Comparison of ENCODE assay signal across 1 cellular context in the genomic region with DNA sequence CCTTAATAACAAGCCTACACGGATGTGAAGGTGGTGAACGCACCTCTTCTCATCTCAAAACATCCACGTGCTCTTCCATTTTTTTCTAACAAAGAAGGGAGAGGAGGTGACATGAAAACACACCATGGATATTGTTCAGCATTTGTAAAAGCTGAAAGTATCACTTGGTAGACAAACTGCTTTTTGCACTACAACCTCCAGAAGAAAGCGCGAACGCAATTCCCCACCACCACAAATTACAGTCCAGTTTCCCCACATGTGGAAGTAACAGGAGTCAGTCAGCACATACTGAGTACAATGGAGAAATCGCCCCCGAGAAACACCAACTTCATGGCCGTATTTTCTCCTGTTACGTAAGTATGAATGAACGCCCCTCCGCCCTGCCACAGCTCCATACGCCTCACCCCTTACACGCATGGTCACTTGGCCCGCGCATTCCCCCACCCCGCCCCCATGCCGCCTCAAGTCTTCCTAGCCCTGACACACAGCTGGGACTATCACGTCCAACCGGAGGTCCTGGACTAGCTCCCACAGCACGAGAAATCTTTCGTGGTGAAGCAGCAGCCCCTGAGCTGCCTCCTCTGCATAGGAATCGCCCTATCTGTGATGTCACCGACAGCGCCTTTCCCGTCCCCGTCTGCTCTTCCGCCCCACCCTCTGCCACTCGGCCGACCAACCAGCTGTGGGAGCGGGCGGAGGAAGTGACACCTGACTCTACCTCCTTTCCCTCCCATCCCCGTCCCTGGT.
TF ChIP-seq lines count a peak whose summit lies in the region.
"Not testable (repeated sequence)": the region's sequence is repeated elsewhere in the genome, so short reads cannot be mapped to it uniquely, and the experiment has no call there.

No MANE protein-coding gene starts in this region.

TF ChIP-seq in K562, 482 proteins besides CTCF, POLR2A, EP300 and RAD21 (continued from another document and continues in another):
- TF ChIP-seq, protein P1, sequence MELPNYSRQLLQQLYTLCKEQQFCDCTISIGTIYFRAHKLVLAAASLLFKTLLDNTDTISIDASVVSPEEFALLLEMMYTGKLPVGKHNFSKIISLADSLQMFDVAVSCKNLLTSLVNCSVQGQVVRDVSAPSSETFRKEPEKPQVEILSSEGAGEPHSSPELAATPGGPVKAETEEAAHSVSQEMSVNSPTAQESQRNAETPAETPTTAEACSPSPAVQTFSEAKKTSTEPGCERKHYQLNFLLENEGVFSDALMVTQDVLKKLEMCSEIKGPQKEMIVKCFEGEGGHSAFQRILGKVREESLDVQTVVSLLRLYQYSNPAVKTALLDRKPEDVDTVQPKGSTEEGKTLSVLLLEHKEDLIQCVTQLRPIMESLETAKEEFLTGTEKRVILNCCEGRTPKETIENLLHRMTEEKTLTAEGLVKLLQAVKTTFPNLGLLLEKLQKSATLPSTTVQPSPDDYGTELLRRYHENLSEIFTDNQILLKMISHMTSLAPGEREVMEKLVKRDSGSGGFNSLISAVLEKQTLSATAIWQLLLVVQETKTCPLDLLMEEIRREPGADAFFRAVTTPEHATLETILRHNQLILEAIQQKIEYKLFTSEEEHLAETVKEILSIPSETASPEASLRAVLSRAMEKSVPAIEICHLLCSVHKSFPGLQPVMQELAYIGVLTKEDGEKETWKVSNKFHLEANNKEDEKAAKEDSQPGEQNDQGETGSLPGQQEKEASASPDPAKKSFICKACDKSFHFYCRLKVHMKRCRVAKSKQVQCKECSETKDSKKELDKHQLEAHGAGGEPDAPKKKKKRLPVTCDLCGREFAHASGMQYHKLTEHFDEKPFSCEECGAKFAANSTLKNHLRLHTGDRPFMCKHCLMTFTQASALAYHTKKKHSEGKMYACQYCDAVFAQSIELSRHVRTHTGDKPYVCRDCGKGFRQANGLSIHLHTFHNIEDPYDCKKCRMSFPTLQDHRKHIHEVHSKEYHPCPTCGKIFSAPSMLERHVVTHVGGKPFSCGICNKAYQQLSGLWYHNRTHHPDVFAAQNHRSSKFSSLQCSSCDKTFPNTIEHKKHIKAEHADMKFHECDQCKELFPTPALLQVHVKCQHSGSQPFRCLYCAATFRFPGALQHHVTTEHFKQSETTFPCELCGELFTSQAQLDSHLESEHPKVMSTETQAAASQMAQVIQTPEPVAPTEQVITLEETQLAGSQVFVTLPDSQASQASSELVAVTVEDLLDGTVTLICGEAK (IDR thresholded peaks at IDR 0.05), result 0 out of 2 replicates have a peak, but pooled peaks have one; percentile 41
- TF ChIP-seq, protein P1 (CRISPR knock-in tag; IDR thresholded peaks at IDR 0.05), result peak; percentile 27; the same call in 1 of the 2 replicates
- TF ChIP-seq, protein P2, sequence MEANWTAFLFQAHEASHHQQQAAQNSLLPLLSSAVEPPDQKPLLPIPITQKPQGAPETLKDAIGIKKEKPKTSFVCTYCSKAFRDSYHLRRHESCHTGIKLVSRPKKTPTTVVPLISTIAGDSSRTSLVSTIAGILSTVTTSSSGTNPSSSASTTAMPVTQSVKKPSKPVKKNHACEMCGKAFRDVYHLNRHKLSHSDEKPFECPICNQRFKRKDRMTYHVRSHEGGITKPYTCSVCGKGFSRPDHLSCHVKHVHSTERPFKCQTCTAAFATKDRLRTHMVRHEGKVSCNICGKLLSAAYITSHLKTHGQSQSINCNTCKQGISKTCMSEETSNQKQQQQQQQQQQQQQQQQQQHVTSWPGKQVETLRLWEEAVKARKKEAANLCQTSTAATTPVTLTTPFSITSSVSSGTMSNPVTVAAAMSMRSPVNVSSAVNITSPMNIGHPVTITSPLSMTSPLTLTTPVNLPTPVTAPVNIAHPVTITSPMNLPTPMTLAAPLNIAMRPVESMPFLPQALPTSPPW (CRISPR knock-in tag; IDR thresholded peaks at IDR 0.05), result peak; percentile 39
- peak; percentile 69; the same call in 1 of the 2 replicates for TF ChIP-seq HNRNPUL1 (IDR thresholded peaks at IDR 0.05; ENCODE audit: low read length)
- not testable (repeated sequence) for TF ChIP-seq ATF1 (CRISPR knock-in tag; IDR thresholded peaks at IDR 0.05)
- peak; percentile 94 for TF ChIP-seq ATF1 (tag; IDR thresholded peaks at IDR 0.05)
- TF ChIP-seq MTA1 (IDR thresholded peaks at IDR 0.05; ENCODE audit: borderline replicate concordance), result peak; percentile 64; the same call in 1 of the 2 replicates
- TF ChIP-seq ARNT (IDR thresholded peaks at IDR 0.05), result peak in 1 of 2 experiments; percentile 89; a peak in 2 of 4 replicates
- TF ChIP-seq SMAD3 (CRISPR knock-in tag; conservative IDR thresholded peaks at IDR 0.05), result peak; percentile 66; the same call in 1 of the 2 replicates
- TF ChIP-seq SMAD4 (CRISPR knock-in tag; conservative IDR thresholded peaks at IDR 0.05), result peak; percentile 74
- TF ChIP-seq, protein P3, sequence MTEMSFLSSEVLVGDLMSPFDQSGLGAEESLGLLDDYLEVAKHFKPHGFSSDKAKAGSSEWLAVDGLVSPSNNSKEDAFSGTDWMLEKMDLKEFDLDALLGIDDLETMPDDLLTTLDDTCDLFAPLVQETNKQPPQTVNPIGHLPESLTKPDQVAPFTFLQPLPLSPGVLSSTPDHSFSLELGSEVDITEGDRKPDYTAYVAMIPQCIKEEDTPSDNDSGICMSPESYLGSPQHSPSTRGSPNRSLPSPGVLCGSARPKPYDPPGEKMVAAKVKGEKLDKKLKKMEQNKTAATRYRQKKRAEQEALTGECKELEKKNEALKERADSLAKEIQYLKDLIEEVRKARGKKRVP (CRISPR knock-in tag; IDR thresholded peaks at IDR 0.05), result peak; percentile 63; the same call in 1 of the 2 replicates
- TF ChIP-seq, protein P4, sequence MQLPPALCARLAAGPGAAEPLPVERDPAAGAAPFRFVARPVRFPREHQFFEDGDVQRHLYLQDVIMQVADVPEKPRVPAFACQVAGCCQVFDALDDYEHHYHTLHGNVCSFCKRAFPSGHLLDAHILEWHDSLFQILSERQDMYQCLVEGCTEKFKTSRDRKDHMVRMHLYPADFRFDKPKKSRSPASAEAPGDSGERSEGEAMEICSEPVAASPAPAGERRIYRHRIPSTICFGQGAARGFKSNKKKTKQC (CRISPR knock-in tag; IDR thresholded peaks at IDR 0.05), result peak; percentile 41; the same call in 1 of the 2 replicates
- TF ChIP-seq ATF7 (IDR thresholded peaks at IDR 0.05), result peak; percentile 93
- TF ChIP-seq PHF21A (IDR thresholded peaks at IDR 0.05; ENCODE audit: borderline replicate concordance, low read depth), result peak; percentile 40; the same call in 1 of the 2 replicates
- TF ChIP-seq, protein P5, sequence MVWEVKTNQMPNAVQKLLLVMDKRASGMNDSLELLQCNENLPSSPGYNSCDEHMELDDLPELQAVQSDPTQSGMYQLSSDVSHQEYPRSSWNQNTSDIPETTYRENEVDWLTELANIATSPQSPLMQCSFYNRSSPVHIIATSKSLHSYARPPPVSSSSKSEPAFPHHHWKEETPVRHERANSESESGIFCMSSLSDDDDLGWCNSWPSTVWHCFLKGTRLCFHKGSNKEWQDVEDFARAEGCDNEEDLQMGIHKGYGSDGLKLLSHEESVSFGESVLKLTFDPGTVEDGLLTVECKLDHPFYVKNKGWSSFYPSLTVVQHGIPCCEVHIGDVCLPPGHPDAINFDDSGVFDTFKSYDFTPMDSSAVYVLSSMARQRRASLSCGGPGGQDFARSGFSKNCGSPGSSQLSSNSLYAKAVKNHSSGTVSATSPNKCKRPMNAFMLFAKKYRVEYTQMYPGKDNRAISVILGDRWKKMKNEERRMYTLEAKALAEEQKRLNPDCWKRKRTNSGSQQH (CRISPR knock-in tag; IDR thresholded peaks at IDR 0.05), result peak; percentile 98
- peak; percentile 92 for TF ChIP-seq ELF4 (CRISPR knock-in tag; IDR thresholded peaks at IDR 0.05)
- TF ChIP-seq ZC3H8 (IDR thresholded peaks at IDR 0.05), result peak; percentile 98
- TF ChIP-seq ZNF780A (CRISPR knock-in tag; IDR thresholded peaks at IDR 0.05), result peak; percentile 50; the same call in 1 of the 2 replicates
- TF ChIP-seq HNRNPL (IDR thresholded peaks at IDR 0.05; ENCODE audit: low read depth, low read length), result 0 out of 2 replicates have a peak, but pooled peaks have one; percentile 70
- TF ChIP-seq, protein P6, sequence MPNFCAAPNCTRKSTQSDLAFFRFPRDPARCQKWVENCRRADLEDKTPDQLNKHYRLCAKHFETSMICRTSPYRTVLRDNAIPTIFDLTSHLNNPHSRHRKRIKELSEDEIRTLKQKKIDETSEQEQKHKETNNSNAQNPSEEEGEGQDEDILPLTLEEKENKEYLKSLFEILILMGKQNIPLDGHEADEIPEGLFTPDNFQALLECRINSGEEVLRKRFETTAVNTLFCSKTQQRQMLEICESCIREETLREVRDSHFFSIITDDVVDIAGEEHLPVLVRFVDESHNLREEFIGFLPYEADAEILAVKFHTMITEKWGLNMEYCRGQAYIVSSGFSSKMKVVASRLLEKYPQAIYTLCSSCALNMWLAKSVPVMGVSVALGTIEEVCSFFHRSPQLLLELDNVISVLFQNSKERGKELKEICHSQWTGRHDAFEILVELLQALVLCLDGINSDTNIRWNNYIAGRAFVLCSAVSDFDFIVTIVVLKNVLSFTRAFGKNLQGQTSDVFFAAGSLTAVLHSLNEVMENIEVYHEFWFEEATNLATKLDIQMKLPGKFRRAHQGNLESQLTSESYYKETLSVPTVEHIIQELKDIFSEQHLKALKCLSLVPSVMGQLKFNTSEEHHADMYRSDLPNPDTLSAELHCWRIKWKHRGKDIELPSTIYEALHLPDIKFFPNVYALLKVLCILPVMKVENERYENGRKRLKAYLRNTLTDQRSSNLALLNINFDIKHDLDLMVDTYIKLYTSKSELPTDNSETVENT (CRISPR knock-in tag; IDR thresholded peaks at IDR 0.05), result peak; percentile 98
- TF ChIP-seq, protein P7, sequence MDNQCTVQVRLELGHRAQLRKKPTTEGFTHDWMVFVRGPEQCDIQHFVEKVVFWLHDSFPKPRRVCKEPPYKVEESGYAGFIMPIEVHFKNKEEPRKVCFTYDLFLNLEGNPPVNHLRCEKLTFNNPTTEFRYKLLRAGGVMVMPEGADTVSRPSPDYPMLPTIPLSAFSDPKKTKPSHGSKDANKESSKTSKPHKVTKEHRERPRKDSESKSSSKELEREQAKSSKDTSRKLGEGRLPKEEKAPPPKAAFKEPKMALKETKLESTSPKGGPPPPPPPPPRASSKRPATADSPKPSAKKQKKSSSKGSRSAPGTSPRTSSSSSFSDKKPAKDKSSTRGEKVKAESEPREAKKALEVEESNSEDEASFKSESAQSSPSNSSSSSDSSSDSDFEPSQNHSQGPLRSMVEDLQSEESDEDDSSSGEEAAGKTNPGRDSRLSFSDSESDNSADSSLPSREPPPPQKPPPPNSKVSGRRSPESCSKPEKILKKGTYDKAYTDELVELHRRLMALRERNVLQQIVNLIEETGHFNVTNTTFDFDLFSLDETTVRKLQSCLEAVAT (IDR thresholded peaks at IDR 0.05), result peak; percentile 89 to 96
- TF ChIP-seq, protein P8, sequence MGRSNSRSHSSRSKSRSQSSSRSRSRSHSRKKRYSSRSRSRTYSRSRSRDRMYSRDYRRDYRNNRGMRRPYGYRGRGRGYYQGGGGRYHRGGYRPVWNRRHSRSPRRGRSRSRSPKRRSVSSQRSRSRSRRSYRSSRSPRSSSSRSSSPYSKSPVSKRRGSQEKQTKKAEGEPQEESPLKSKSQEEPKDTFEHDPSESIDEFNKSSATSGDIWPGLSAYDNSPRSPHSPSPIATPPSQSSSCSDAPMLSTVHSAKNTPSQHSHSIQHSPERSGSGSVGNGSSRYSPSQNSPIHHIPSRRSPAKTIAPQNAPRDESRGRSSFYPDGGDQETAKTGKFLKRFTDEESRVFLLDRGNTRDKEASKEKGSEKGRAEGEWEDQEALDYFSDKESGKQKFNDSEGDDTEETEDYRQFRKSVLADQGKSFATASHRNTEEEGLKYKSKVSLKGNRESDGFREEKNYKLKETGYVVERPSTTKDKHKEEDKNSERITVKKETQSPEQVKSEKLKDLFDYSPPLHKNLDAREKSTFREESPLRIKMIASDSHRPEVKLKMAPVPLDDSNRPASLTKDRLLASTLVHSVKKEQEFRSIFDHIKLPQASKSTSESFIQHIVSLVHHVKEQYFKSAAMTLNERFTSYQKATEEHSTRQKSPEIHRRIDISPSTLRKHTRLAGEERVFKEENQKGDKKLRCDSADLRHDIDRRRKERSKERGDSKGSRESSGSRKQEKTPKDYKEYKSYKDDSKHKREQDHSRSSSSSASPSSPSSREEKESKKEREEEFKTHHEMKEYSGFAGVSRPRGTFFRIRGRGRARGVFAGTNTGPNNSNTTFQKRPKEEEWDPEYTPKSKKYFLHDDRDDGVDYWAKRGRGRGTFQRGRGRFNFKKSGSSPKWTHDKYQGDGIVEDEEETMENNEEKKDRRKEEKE (IDR thresholded peaks at IDR 0.05; ENCODE audit: borderline replicate concordance in 1 of 2, control insufficient read depth in 1 of 2, low read depth in 2 of 2, low read length in 1 of 2), result peak in 1 of 2 experiments; percentile 99; a peak in 2 of 4 replicates
- TF ChIP-seq CREM (IDR thresholded peaks at IDR 0.05; ENCODE audit: low read depth), result peak; percentile 62
- TF ChIP-seq POLR2H (tag; IDR thresholded peaks at IDR 0.05; ENCODE audit: low read depth), result peak; percentile 98
- 0 out of 2 replicates have a peak, but pooled peaks have one; percentile 15 for TF ChIP-seq ZNF384 (IDR thresholded peaks at IDR 0.05; ENCODE audit: low read depth, low read length)
- TF ChIP-seq ASH1L (IDR thresholded peaks at IDR 0.05; ENCODE audit: borderline replicate concordance, low read depth, partially characterized antibody), result peak; percentile 55
- peak; percentile 100 for TF ChIP-seq GTF2E2 (tag; IDR thresholded peaks at IDR 0.05)
- TF ChIP-seq, protein P9, sequence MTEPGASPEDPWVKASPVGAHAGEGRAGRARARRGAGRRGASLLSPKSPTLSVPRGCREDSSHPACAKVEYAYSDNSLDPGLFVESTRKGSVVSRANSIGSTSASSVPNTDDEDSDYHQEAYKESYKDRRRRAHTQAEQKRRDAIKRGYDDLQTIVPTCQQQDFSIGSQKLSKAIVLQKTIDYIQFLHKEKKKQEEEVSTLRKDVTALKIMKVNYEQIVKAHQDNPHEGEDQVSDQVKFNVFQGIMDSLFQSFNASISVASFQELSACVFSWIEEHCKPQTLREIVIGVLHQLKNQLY (CRISPR knock-in tag; conservative IDR thresholded peaks at IDR 0.05), result peak in 1 of 2 experiments; percentile 87; a peak in 1 of 4 replicates
- TF ChIP-seq CBX1 (IDR thresholded peaks at IDR 0.05; ENCODE audit: low read depth), result peak; percentile 100
- TF ChIP-seq ARHGAP35 (IDR thresholded peaks at IDR 0.05; ENCODE audit: partially characterized antibody), result peak; percentile 97
- TF ChIP-seq LEF1 (IDR thresholded peaks at IDR 0.05), result peak; percentile 59; the same call in 1 of the 2 replicates
